ENCODE assay signal across 8 cellular contexts in the genomic region with DNA sequence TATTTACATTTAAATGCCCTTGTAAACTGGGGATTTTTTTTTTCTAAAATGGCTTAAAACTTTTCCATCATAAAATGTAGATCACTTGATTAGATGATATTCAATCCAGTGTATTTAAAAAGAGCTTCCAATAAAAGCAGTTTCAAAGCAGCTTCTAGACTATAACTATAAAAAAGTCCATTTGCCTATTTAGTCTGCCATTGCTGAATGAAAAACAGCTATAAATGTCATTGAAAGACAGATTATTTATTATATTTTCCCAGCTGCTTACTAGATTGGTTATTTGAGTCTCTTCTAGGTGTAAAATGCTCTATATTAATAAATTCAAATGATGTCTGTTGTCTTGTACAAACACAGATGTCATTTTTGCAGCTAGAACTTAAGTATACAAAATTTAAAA.
"Had no signal": no experiment of that assay in that cellular context is flagged by ENCODE, and none has a peak within 500 bp of the region (broad histone marks: within the 10 kb centered on the region; RNA-seq: fewer than 3 reads in every experiment).

No MANE protein-coding gene starts in this region.

- H3K36me3 ChIP-seq: HAP-1 had no signal

- H3K9me3 ChIP-seq: HAP-1 had no signal

- DNase-seq: GM23248, GOT3, H7, HFFc6, IMR-90 had no signal

- H3K4me3 ChIP-seq: GM23248, HAP-1, K562 had no signal

- ATAC-seq: HCT116, K562 had no signal

- H3K27ac ChIP-seq: GM23248 had no signal

- H2AFZ ChIP-seq: GM23248 had no signal

- H3K4me1 ChIP-seq: HAP-1 had no signal
